In genomic region chr2:122743031-122743675, GRCh38 we compare ENCODE assay signal across 34 cellular contexts.
"Had no signal": no experiment of that assay in that cellular context is flagged by ENCODE, and none has a peak within 500 bp of the region (broad histone marks: within the 10 kb centered on the region; RNA-seq: fewer than 3 reads in every experiment).

No MANE protein-coding gene starts in this region.

- H3K36me3 ChIP-seq: adrenal gland, breast epithelium, cardiac muscle cell, colonic mucosa, esophagus squamous epithelium, gastroesophageal sphincter, heart right ventricle had no signal

- H3K4me3 Mint-ChIP-seq: activated CD4-positive, alpha-beta memory T cell treated with anti-CD3 and anti-CD28 coated beads for 36 hours; activated CD4-positive, alpha-beta T cell treated with anti-CD3 and anti-CD28 coated beads for 36 hours; activated CD4-positive, alpha-beta T cell treated with anti-CD3 and anti-CD28 coated beads, Interleukin-2, amount 10 ng/mL, durations not matched to agents 24 days and 14 days; activated CD8-positive, alpha-beta memory T cell treated with anti-CD3 and anti-CD28 coated beads, Interleukin-2, amount 10 ng/mL, durations not matched to agents 7 days and 5 days; activated CD8-positive, alpha-beta T cell treated with anti-CD3 and anti-CD28 coated beads, Interleukin-2, amount 10 ng/mL, durations not matched to agents 7 days and 5 days; activated naive CD4-positive, alpha-beta T cell treated with anti-CD3 and anti-CD28 coated beads, Interleukin-2, amount 50 U/mL, for 24 hours; activated naive CD8-positive, alpha-beta T cell treated with anti-CD3 and anti-CD28 coated beads for 36 hours; activated naive CD8-positive, alpha-beta T cell treated with anti-CD3 and anti-CD28 coated beads, Interleukin-2, amount 50 U/mL, for 24 hours; activated T-cell treated with anti-CD3 and anti-CD28 coated beads, Interleukin-2, amount 50 U/mL, for 24 hours; activated T-cell treated with anti-CD3 and anti-CD28 coated beads, Interleukin-2, amount 50 U/mL, for 72 hours; brain had no signal

- H3K9me3 ChIP-seq: adrenal gland, breast epithelium, colonic mucosa, esophagus squamous epithelium, gastroesophageal sphincter, heart right ventricle had no signal

- DNase-seq: activated CD4-positive, alpha-beta memory T cell treated with anti-CD3 and anti-CD28 coated beads for 36 hours; activated CD4-positive, alpha-beta T cell treated with anti-CD3 and anti-CD28 coated beads for 36 hours; activated CD4-positive, alpha-beta T cell treated with anti-CD3 and anti-CD28 coated beads, Interleukin-2, amount 10 ng/mL, durations not matched to agents 24 days and 14 days; activated CD4-positive, CD25-positive, alpha-beta regulatory T cell; activated CD4-positive, CD25-positive, alpha-beta regulatory T cell treated with anti-CD3 and anti-CD28 coated beads, Interleukin-2, amount 50 U/mL, for 72 hours; activated CD8-positive, alpha-beta memory T cell treated with anti-CD3 and anti-CD28 coated beads, Interleukin-2, amount 10 ng/mL, durations not matched to agents 7 days and 5 days; activated CD8-positive, alpha-beta memory T cell treated with anti-CD3 and anti-CD28 coated beads, Interleukin-2, amount 50 U/mL, for 48 hours; activated CD8-positive, alpha-beta T cell treated with anti-CD3 and anti-CD28 coated beads, Interleukin-2, amount 10 ng/mL, durations not matched to agents 7 days and 5 days; activated gamma-delta T cell treated with Interleukin-2 at 50 U/mL for 16 hours; activated naive CD4-positive, alpha-beta T cell treated with Interleukin-2 at 50 U/mL for 16 hours; activated naive CD8-positive, alpha-beta T cell treated with anti-CD3 and anti-CD28 coated beads for 36 hours; activated naive CD8-positive, alpha-beta T cell treated with anti-CD3 and anti-CD28 coated beads, Interleukin-2, amount 50 U/mL, for 24 hours; activated T-cell treated with anti-CD3 and anti-CD28 coated beads for 4 hours; activated T-cell treated with anti-CD3 and anti-CD28 coated beads, Interleukin-2, amount 50 U/mL, for 24 hours; activated T-cell treated with anti-CD3 and anti-CD28 coated beads, Interleukin-2, amount 50 U/mL, for 72 hours; adrenal gland; amygdala; aorta; central memory CD4-positive, alpha-beta T cell; cerebellar nuclear complex; colonic mucosa; effector CD8-positive, alpha-beta T cell; esophagus squamous epithelium; foreskin melanocyte; heart right ventricle; T-helper 2 cell had no signal

- H3K4me1 Mint-ChIP-seq: activated CD4-positive, alpha-beta T cell treated with anti-CD3 and anti-CD28 coated beads for 36 hours; activated naive CD4-positive, alpha-beta T cell treated with anti-CD3 and anti-CD28 coated beads, Interleukin-2, amount 50 U/mL, for 24 hours; activated naive CD8-positive, alpha-beta T cell treated with anti-CD3 and anti-CD28 coated beads, Interleukin-2, amount 50 U/mL, for 24 hours had no signal

- H3K4me1 ChIP-seq: adrenal gland, breast epithelium, colonic mucosa, esophagus squamous epithelium, gastroesophageal sphincter, heart right ventricle had no signal

- FAIRE-seq: endometrium, endothelial cell of umbilical vein had no signal

- H3K27ac Mint-ChIP-seq: activated CD4-positive, alpha-beta memory T cell treated with anti-CD3 and anti-CD28 coated beads for 36 hours; activated CD4-positive, alpha-beta T cell treated with anti-CD3 and anti-CD28 coated beads for 36 hours; activated CD4-positive, alpha-beta T cell treated with anti-CD3 and anti-CD28 coated beads, Interleukin-2, amount 10 ng/mL, durations not matched to agents 24 days and 14 days; activated CD8-positive, alpha-beta memory T cell treated with anti-CD3 and anti-CD28 coated beads, Interleukin-2, amount 10 ng/mL, durations not matched to agents 7 days and 5 days; activated CD8-positive, alpha-beta T cell treated with anti-CD3 and anti-CD28 coated beads, Interleukin-2, amount 10 ng/mL, durations not matched to agents 7 days and 5 days; activated naive CD4-positive, alpha-beta T cell treated with anti-CD3 and anti-CD28 coated beads, Interleukin-2, amount 50 U/mL, for 24 hours; activated naive CD8-positive, alpha-beta T cell treated with anti-CD3 and anti-CD28 coated beads for 36 hours; activated naive CD8-positive, alpha-beta T cell treated with anti-CD3 and anti-CD28 coated beads, Interleukin-2, amount 50 U/mL, for 24 hours; activated T-cell treated with anti-CD3 and anti-CD28 coated beads, Interleukin-2, amount 50 U/mL, for 24 hours; activated T-cell treated with anti-CD3 and anti-CD28 coated beads, Interleukin-2, amount 50 U/mL, for 72 hours; brain had no signal

- H3K4me3 ChIP-seq: adrenal gland, breast epithelium, cardiac muscle cell, colonic mucosa, esophagus squamous epithelium, gastroesophageal sphincter, heart right ventricle had no signal

- H3K9me3 Mint-ChIP-seq: activated CD4-positive, alpha-beta T cell treated with anti-CD3 and anti-CD28 coated beads, Interleukin-2, amount 10 ng/mL, durations not matched to agents 24 days and 14 days; activated naive CD4-positive, alpha-beta T cell treated with anti-CD3 and anti-CD28 coated beads, Interleukin-2, amount 50 U/mL, for 24 hours; brain had no signal

- H3K36me3 Mint-ChIP-seq: activated CD4-positive, alpha-beta memory T cell treated with anti-CD3 and anti-CD28 coated beads for 36 hours; activated CD8-positive, alpha-beta memory T cell treated with anti-CD3 and anti-CD28 coated beads, Interleukin-2, amount 10 ng/mL, durations not matched to agents 7 days and 5 days; activated naive CD4-positive, alpha-beta T cell treated with anti-CD3 and anti-CD28 coated beads, Interleukin-2, amount 50 U/mL, for 24 hours; activated naive CD8-positive, alpha-beta T cell treated with anti-CD3 and anti-CD28 coated beads for 36 hours; brain had no signal

- H3K27me3 Mint-ChIP-seq: activated CD4-positive, alpha-beta memory T cell treated with anti-CD3 and anti-CD28 coated beads for 36 hours; activated CD4-positive, alpha-beta T cell treated with anti-CD3 and anti-CD28 coated beads for 36 hours; activated CD4-positive, alpha-beta T cell treated with anti-CD3 and anti-CD28 coated beads, Interleukin-2, amount 10 ng/mL, durations not matched to agents 24 days and 14 days; activated CD8-positive, alpha-beta memory T cell treated with anti-CD3 and anti-CD28 coated beads, Interleukin-2, amount 10 ng/mL, durations not matched to agents 7 days and 5 days; activated naive CD4-positive, alpha-beta T cell treated with anti-CD3 and anti-CD28 coated beads, Interleukin-2, amount 50 U/mL, for 24 hours; activated naive CD8-positive, alpha-beta T cell treated with anti-CD3 and anti-CD28 coated beads for 36 hours; activated naive CD8-positive, alpha-beta T cell treated with anti-CD3 and anti-CD28 coated beads, Interleukin-2, amount 50 U/mL, for 24 hours; activated T-cell treated with anti-CD3 and anti-CD28 coated beads, Interleukin-2, amount 50 U/mL, for 24 hours; brain had no signal

- H3K27me3 ChIP-seq: adrenal gland, breast epithelium, cardiac muscle cell, colonic mucosa, esophagus squamous epithelium, gastroesophageal sphincter, heart right ventricle had no signal

- ATAC-seq: activated CD4-positive, alpha-beta T cell treated with anti-CD3 and anti-CD28 coated beads for 36 hours; activated CD8-positive, alpha-beta memory T cell treated with anti-CD3 and anti-CD28 coated beads, Interleukin-2, amount 10 ng/mL, durations not matched to agents 7 days and 5 days; activated CD8-positive, alpha-beta T cell treated with anti-CD3 and anti-CD28 coated beads, Interleukin-2, amount 10 ng/mL, durations not matched to agents 7 days and 5 days; activated naive CD8-positive, alpha-beta T cell treated with anti-CD3 and anti-CD28 coated beads, Interleukin-2, amount 50 U/mL, for 24 hours; activated T-cell treated with anti-CD3 and anti-CD28 coated beads, Interleukin-2, amount 50 U/mL, for 72 hours; gastroesophageal sphincter; heart right ventricle had no signal

- H3K27ac ChIP-seq: adrenal gland, breast epithelium, cardiac muscle cell, colonic mucosa, epithelial cell of prostate, esophagus squamous epithelium, gastroesophageal sphincter, heart right ventricle had no signal
